7 cellular contexts compared by ENCODE assay signal in genomic region chr6:12289655-12290489, GRCh38. TPM values are rescaled to one million over a fixed set of nuclear protein-coding genes. Genes with fewer than 3 reads are reported as not detected.
DNase-seq lines count a peak whose midpoint lies in the region; TF ChIP-seq lines count a peak whose summit lies in the region.

TSS of gene EDN1 (plus strand) at chr6:12290361. CDS start at chr6:12290630, 269 bp downstream.

- peaks cover 79% of the 10 kb centered on the region for H3K4me1 Mint-ChIP-seq in HFFc6 (ENCODE audit: low read depth)

- peak within 1 kb of the TSS; percentile 94 for H3K4me3 Mint-ChIP-seq in HFFc6

- H3K4me3 ChIP-seq in NB4 (ENCODE audit: low read depth, low read length) (peak within 1 kb of the TSS; percentile 26), choroid plexus epithelial cell (ENCODE audit: low read depth, low read length) (peak within 1 kb of the TSS; percentile 50)

- DNase-seq in GM13976 (ENCODE audit: low spot score) (peak; percentile 76), HFFc6 (peak; percentile 88), NB4 (ENCODE audit: low read depth) (peak; percentile 84), choroid plexus epithelial cell (ENCODE audit: low read depth) (peak; percentile 84), kidney tubule cell (ENCODE audit: low spot score) (peak; percentile 93)
- peak; percentile 38 to 56 for DNase-seq in stimulated activated CD4-positive, alpha-beta T cell treated with anti-CD3 and anti-CD28 coated beads, Interleukin-15, amount 100 ng/mL, for 48 hours (ENCODE audit: low read depth in 2 of 2)

- in situ Hi-C loops in GM13976 (cut with MboI; ENCODE audit: low sequenced_read_pairs, unreplicated experiment) = loop anchor here (10.0 kb wide), 1 partner anchor 315 kb away; no protein-coding TSS in a partner anchor

- H3K27ac Mint-ChIP-seq in HFFc6 = peak within 1 kb of the TSS; percentile 88

- H3K36me3 Mint-ChIP-seq in HFFc6 (ENCODE audit: low read depth) = peaks cover 11% of the 10 kb centered on the region

- peak; percentile 69 for TF ChIP-seq CTCF in GM13976 (IDR thresholded peaks at IDR 0.05; ENCODE audit: borderline replicate concordance, control extremely low read depth, extremely low read depth, insufficient read depth, missing control alignments)
- TF ChIP-seq CTCF in HFFc6 (IDR thresholded peaks at IDR 0.05) = peak; percentile 72
- TF ChIP-seq CTCF in NB4 (IDR thresholded peaks at IDR 0.05; ENCODE audit: low read depth, low read length) = peak; percentile 28
- 0 out of 2 replicates have a peak, but pooled peaks have one; percentile 7 for TF ChIP-seq CTCF in VCaP (conservative IDR thresholded peaks at IDR 0.05)
- peak; percentile 67 for TF ChIP-seq CTCF in choroid plexus epithelial cell (conservative IDR thresholded peaks at IDR 0.05; ENCODE audit: low read depth, low read length)

- H3K27ac ChIP-seq in VCaP = no peak within 1 kb of the TSS

- H3K9me3 Mint-ChIP-seq in HFFc6 = no peaks in the 10 kb centered on the region

- no peak for TF ChIP-seq POLR2A in NB4 (IDR thresholded peaks at IDR 0.05; ENCODE audit: extremely low read depth, insufficient read length)

- peaks cover 4% of the 10 kb centered on the region; the same call in 1 of the 2 replicates for H3K27me3 Mint-ChIP-seq in HFFc6 (ENCODE audit: insufficient read depth)

RNA-seq across cellular contexts. Expression of gene EDN1, which starts in this region (rescaled TPM):
- 1 to 10 TPM; 2.6 to 7.4 (median 3.7) TPM for total RNA-seq in HFFc6 (2021; fragmentation: NEBNext Ultra II Directional; extraction: Animal tissue kit (Norgen Biotek cat#: 25700))

Comparison
In these comparisons a context has a peak if more than half of its experiments do, and no peak if none do; other contexts are left out.
1. CTCF ChIP-seq: peak in every context shown above with its lines; median percentile 72 in HFFc6; 69 in GM13976; 67 in choroid plexus epithelial cell; 28 in NB4; 7 in VCaP.